Comparison of ENCODE assay signal across 8 cellular contexts in the genomic region with DNA sequence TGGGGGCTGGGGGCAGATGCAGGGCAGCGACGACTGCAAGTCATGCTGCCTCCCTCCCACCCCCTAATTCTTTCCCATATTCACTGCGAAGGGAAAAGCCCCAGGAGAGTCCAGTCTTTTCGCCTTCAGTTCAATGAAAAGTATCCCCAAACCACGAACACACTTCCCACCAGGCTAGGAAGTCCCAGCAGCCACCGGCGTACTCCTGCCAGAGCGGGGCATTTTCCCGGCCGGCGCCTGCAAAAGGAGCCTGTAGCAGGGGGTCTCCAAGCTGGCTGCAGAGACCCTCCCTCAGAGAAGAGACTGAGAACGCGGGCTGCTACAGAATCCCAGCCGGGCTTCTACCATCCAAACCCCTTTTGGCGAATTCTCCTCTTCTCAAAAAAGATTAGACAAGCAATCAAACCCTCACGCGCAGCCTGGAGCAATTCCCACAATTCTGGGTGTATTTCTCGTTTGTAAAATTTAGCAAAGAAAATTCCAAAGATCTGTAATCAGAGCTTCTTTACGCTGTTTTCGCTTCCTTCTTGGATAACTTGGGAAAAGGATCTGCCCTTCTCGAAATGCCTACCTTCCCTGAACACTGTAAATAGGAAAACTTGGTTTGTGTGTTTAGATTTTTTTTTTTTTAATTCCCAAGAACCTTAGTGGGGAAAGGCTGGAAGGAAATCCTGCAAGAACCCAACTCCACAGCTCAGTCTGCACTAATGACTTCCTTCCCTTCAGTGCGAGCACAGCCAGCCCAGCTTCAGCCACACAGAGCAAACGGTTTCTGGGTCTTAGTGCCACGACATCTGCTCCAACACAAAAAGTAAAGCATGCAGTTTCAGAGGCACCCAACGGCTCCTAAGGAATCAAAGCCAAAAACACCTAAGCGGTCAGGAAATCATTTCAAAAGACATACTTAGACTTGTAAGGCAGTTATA.
DNase-seq lines count a peak whose midpoint lies in the region; ATAC-seq and TF ChIP-seq lines count a peak whose summit lies in the region.

No MANE protein-coding gene starts in this region.

- 1% methylated on average over 26 of the region's 26 CpGs for WGBS in thymus

- intact Hi-C loops in CD4-positive, alpha-beta T cell (cut with DNase I, micrococcal nuclease), result loop anchor here (1.0 to 10.0 kb wide), 6 partner anchors 369 to 558 kb away; no protein-coding TSS in a partner anchor
- intact Hi-C loops in mucosa of descending colon (cut with DNase I, micrococcal nuclease), result loop anchor here in 1 of 2 donors (10.0 kb wide), 1 partner anchor 388 kb away; no protein-coding TSS in a partner anchor

- POLR2A ChIA-PET in CD4-positive, alpha-beta T cell (lab: Charles Lee), result interaction anchor here (0.9 to 1.6 kb wide), 2 partner anchors 388 to 524 kb away, joined by 4 to 7 read pairs; a partner anchor contains a TSS

- H3K36me3 Mint-ChIP-seq in CD4-positive, alpha-beta T cell (ENCODE audit: low read depth), result no peaks in the 10 kb centered on the region

- peak overlapping the region; percentile 70 for H3K27ac Mint-ChIP-seq in CD4-positive, alpha-beta T cell

- CTCF ChIA-PET in CD4-positive, alpha-beta T cell (lab: Charles Lee), result no interaction called here

- peaks cover 4% of the 10 kb centered on the region for H3K27me3 Mint-ChIP-seq in CD4-positive, alpha-beta T cell

- TF ChIP-seq CTCF in CD4-positive, alpha-beta T cell (IDR thresholded peaks at IDR 0.05), result no peak
- TF ChIP-seq CTCF in fibroblast of pulmonary artery (IDR thresholded peaks at IDR 0.05; ENCODE audit: low read length, missing control alignments), result no peak
- TF ChIP-seq CTCF in mucosa of descending colon (IDR thresholded peaks at IDR 0.05), result no peak

- H3K4me3 Mint-ChIP-seq in CD4-positive, alpha-beta T cell, result peak overlapping the region; percentile 95

- H3K36me3 ChIP-seq in MG63 (no peaks in the 10 kb centered on the region), mucosa of descending colon (ENCODE audit: low read depth) (no peaks in the 10 kb centered on the region), thymus (ENCODE audit: control insufficient read depth, insufficient read depth) (no peaks in the 10 kb centered on the region)

- DNase-seq in CD4-positive, alpha-beta T cell, result peak in 5 of 10 experiments; percentile 8 to 41 (median 20)
- peak; percentile 68 for DNase-seq in MG63
- DNase-seq in activated T-cell treated with anti-CD3 and anti-CD28 coated beads, Interleukin-2, amount 50 U/mL, for 48 hours, result peak; percentile 20 to 24
- peak; percentile 82 for DNase-seq in fibroblast of pulmonary artery (ENCODE audit: low read depth)
- DNase-seq in mucosa of descending colon, result peak; percentile 56 to 83 (median 62)
- no peak for DNase-seq in DMS153 treated with DMSO at 0.1 percent for 48 hours (lab: John Stamatoyannopoulos, UW; ENCODE audit: unreplicated experiment)

- H3K27ac ChIP-seq in CD4-positive, alpha-beta T cell (ENCODE audit: low read depth, low read length), result no peak overlapping the region
- peak overlapping the region; percentile 56 for H3K27ac ChIP-seq in thymus (ENCODE audit: low read depth)

- no peaks in the 10 kb centered on the region for H3K9me3 Mint-ChIP-seq in CD4-positive, alpha-beta T cell

- H3K4me1 Mint-ChIP-seq in CD4-positive, alpha-beta T cell (ENCODE audit: low read depth), result peaks cover 24% of the 10 kb centered on the region

- H3K27me3 ChIP-seq in CD4-positive, alpha-beta T cell (ENCODE audit: control insufficient read depth, insufficient read depth, low read length), result peaks cover 22% of the 10 kb centered on the region
- H3K27me3 ChIP-seq in MG63 (no peaks in the 10 kb centered on the region), thymus (ENCODE audit: control insufficient read depth, insufficient read depth) (no peaks in the 10 kb centered on the region)

- peak; percentile 58 for ATAC-seq in CD4-positive, alpha-beta T cell (ENCODE audit: poor library complexity)
- ATAC-seq in mucosa of descending colon (peak; percentile 81), GM21526 (IDR thresholded peaks at IDR 0.05; ENCODE audit: low FRiP score, unreplicated experiment) (no peak)

- no peaks in the 10 kb centered on the region for H3K9me3 ChIP-seq in CD4-positive, alpha-beta T cell (ENCODE audit: control insufficient read depth, low read length)
- H3K9me3 ChIP-seq in MG63 (no peaks in the 10 kb centered on the region), mucosa of descending colon (no peaks in the 10 kb centered on the region), thymus (ENCODE audit: control insufficient read depth) (no peaks in the 10 kb centered on the region)

- peaks cover 4% of the 10 kb centered on the region for H3K4me1 ChIP-seq in mucosa of descending colon (ENCODE audit: low read depth)
- H3K4me1 ChIP-seq in thymus (ENCODE audit: control insufficient read depth, insufficient read depth, low read length), result peaks cover 7% of the 10 kb centered on the region

- H3K4me3 ChIP-seq in MG63 (peak overlapping the region; percentile 54), fibroblast of pulmonary artery (replicated peaks; ENCODE audit: low read depth, low read length) (peak overlapping the region; percentile 61), mucosa of descending colon (peak overlapping the region; percentile 18), thymus (ENCODE audit: low read length) (peak overlapping the region; percentile 56)
